In the genomic region with DNA sequence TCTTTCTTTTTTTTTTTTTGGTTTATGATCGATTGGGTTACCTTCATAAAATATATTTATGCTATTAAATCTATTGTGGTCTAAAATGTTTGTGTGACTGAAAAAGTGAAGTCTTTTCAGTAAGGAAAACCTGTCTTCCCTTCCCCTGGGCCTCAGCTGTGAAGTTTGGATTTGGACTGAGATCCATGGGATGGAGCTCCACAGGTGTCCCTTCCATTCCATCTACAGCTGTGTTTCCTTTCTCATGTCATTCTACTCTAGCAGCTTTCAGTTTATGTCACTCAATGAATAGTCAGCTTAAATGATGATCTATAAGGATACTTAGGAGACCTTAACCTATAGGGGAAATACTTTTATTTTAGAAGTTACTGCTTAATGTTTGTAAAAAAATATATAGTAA, we compare ENCODE assay signal across 20 cellular contexts. TPM values are rescaled to one million over a fixed set of nuclear protein-coding genes. Genes with fewer than 3 reads are reported as not detected.
DNase-seq lines count a peak whose midpoint lies in the region; ATAC-seq and TF ChIP-seq lines count a peak whose summit lies in the region.
"Had no signal": no experiment of that assay in that cellular context is flagged by ENCODE, and none has a peak within 500 bp of the region (broad histone marks: within the 10 kb centered on the region; RNA-seq: fewer than 3 reads in every experiment).

No MANE protein-coding gene starts in this region.

- POLR2A ChIA-PET in HEK293 (lab: Yijun Ruan, JAX) = interaction anchor here (0.5 kb wide), 1 partner anchor 546 kb away, joined by 3 read pairs; no protein-coding TSS in a partner anchor

- H3K27me3 ChIP-seq in endodermal cell (ENCODE audit: control insufficient read depth, insufficient read depth, low read length, poor library complexity, severe bottlenecking) = no peaks in the 10 kb centered on the region
- no peaks in the 10 kb centered on the region for H3K27me3 ChIP-seq in skeletal muscle tissue (ENCODE audit: control insufficient read depth in 3 of 3, insufficient read depth in 3 of 3, low read length in 3 of 3)
- H3K27me3 ChIP-seq: BLaER1, SJSA1 had no signal

- H3K4me1 Mint-ChIP-seq in activated T-cell treated with anti-CD3 and anti-CD28 coated beads, Interleukin-2, amount 50 U/mL, for 72 hours (ENCODE audit: low read depth) = peaks cover 4% of the 10 kb centered on the region
- H3K4me1 Mint-ChIP-seq in endodermal cell = no peaks in the 10 kb centered on the region
- H3K4me1 Mint-ChIP-seq: GM23338 had no signal

- peak overlapping the region; percentile 0 for H3K27ac Mint-ChIP-seq in activated T-cell treated with anti-CD3 and anti-CD28 coated beads, Interleukin-2, amount 50 U/mL, for 72 hours
- peak overlapping the region; percentile 42 for H3K27ac Mint-ChIP-seq in endodermal cell
- H3K27ac Mint-ChIP-seq: GM23338 had no signal

- CTCF ChIA-PET in HEK293 (lab: Yijun Ruan, JAX) = interaction anchor here (1.1 kb wide), 1 partner anchor 308 kb away, joined by 3 read pairs; no protein-coding TSS in a partner anchor

- TF ChIP-seq CTCF in HEK293 (tag by site-specific recombination; IDR thresholded peaks at IDR 0.05) (no peak), endodermal cell (conservative IDR thresholded peaks at IDR 0.05) (no peak)

- no peak overlapping the region for H3K4me3 Mint-ChIP-seq in activated T-cell treated with anti-CD3 and anti-CD28 coated beads, Interleukin-2, amount 50 U/mL, for 72 hours
- H3K4me3 Mint-ChIP-seq in endodermal cell = no peak overlapping the region
- H3K4me3 Mint-ChIP-seq: GM23338 had no signal

- H3K4me3 ChIP-seq in HEK293 (ENCODE audit: low read depth, low read length) = no peak overlapping the region
- H3K4me3 ChIP-seq in endodermal cell (ENCODE audit: low read length) = no peak overlapping the region
- no peak overlapping the region for H3K4me3 ChIP-seq in skeletal muscle tissue (ENCODE audit: low read length in 3 of 3)
- H3K4me3 ChIP-seq: A549, BLaER1, GM23338, K562, PC-9, SJSA1 had no signal

- DNase-seq in activated T-cell treated with anti-CD3 and anti-CD28 coated beads, Interleukin-2, amount 50 U/mL, for 72 hours = no peak
- DNase-seq in activated T-cell treated with anti-CD3 and anti-CD28 coated beads, Interleukin-2, amount 50 U/mL, for 1 hour = no peak
- no peak for DNase-seq in endodermal cell
- no peak for DNase-seq in NCI-H526 (lab: John Stamatoyannopoulos, UW)
- no peak for DNase-seq in NCI-H1694 treated with DMSO at 0.1 percent for 48 hours (lab: John Stamatoyannopoulos, UW)
- DNase-seq: DMS79, NCI-H1092 treated with DMSO at 0.1 percent for 48 hours, NCI-H146, NCI-H2081, NCI-H82, PC-9 had no signal

- H3K9me3 ChIP-seq in HEK293 (ENCODE audit: control insufficient read depth, insufficient read depth, low read depth, low read length) (no peaks in the 10 kb centered on the region), endodermal cell (ENCODE audit: control insufficient read depth, low read length) (no peaks in the 10 kb centered on the region), skeletal muscle tissue (ENCODE audit: control insufficient read depth in 3 of 3, low read length in 3 of 3) (no peaks in the 10 kb centered on the region)
- H3K9me3 ChIP-seq: A549, BLaER1, SJSA1 had no signal

- H3K36me3 ChIP-seq in HEK293 (ENCODE audit: control insufficient read depth in 2 of 2, insufficient read depth in 1 of 2, low read length in 2 of 2) (peaks cover 19 to 24% of the 10 kb centered on the region in 2 experiments), endodermal cell (ENCODE audit: control insufficient read depth, insufficient read depth, low read length) (peaks cover 52% of the 10 kb centered on the region), skeletal muscle tissue (ENCODE audit: control insufficient read depth in 3 of 3, insufficient read depth in 3 of 3, low read length in 3 of 3) (peaks cover 0 to 9% (median 6%) of the 10 kb centered on the region in 3 donors)

- no peak for ATAC-seq in activated T-cell treated with anti-CD3 and anti-CD28 coated beads, Interleukin-2, amount 50 U/mL, for 72 hours (replicated peaks in 1 of 2)
- ATAC-seq in HG02588 (IDR thresholded peaks at IDR 0.05; ENCODE audit: unreplicated experiment) = no peak
- ATAC-seq: A549, GM23338, K562 had no signal

- peaks cover 0 to 3% of the 10 kb centered on the region in 2 donors for H3K36me3 Mint-ChIP-seq in activated T-cell treated with anti-CD3 and anti-CD28 coated beads, Interleukin-2, amount 50 U/mL, for 72 hours (ENCODE audit: insufficient read depth in 2 of 2)
- H3K36me3 Mint-ChIP-seq in endodermal cell (ENCODE audit: low read depth) = peaks cover 36% of the 10 kb centered on the region

- H3K27ac ChIP-seq in HEK293 (ENCODE audit: extremely low read depth, low read depth, low read length) (no peak overlapping the region), endodermal cell (ENCODE audit: low read depth, low read length) (no peak overlapping the region), skeletal muscle tissue (ENCODE audit: low read depth, low read length) (peak overlapping the region; percentile 40)
- H3K27ac ChIP-seq: A549, BLaER1, PC-9, SJSA1 had no signal

- WGBS in endodermal cell (ENCODE audit: insufficient coverage in 1 of 2, insufficient read length in 1 of 2), 2 experiments = no CpG with 5 or more reads among the region's 1 CpG

- H3K27me3 Mint-ChIP-seq in activated T-cell treated with anti-CD3 and anti-CD28 coated beads, Interleukin-2, amount 50 U/mL, for 72 hours (ENCODE audit: low read depth) = no peaks in the 10 kb centered on the region
- H3K27me3 Mint-ChIP-seq in endodermal cell (ENCODE audit: insufficient read depth) = no peaks in the 10 kb centered on the region

- no peak overlapping the region for H3K9ac ChIP-seq in endodermal cell (ENCODE audit: extremely low read depth, low read length, poor library complexity, severe bottlenecking)
- H3K9ac ChIP-seq in skeletal muscle tissue (ENCODE audit: low read depth in 1 of 3, low read length in 3 of 3) = no peak overlapping the region
- H3K9ac ChIP-seq: BLaER1 had no signal

- H3K4me1 ChIP-seq in HEK293 (ENCODE audit: control insufficient read depth, insufficient read depth, low read length) (no peaks in the 10 kb centered on the region), endodermal cell (ENCODE audit: control insufficient read depth, insufficient read depth, low read length) (no peaks in the 10 kb centered on the region), skeletal muscle tissue (ENCODE audit: control insufficient read depth in 3 of 3, insufficient read depth in 3 of 3, low read length in 3 of 3) (peaks cover 3 to 7% (median 6%) of the 10 kb centered on the region in 3 donors)
- H3K4me1 ChIP-seq: A549, BLaER1, SJSA1 had no signal

- no peaks in the 10 kb centered on the region for H3K9me3 Mint-ChIP-seq in activated T-cell treated with anti-CD3 and anti-CD28 coated beads, Interleukin-2, amount 50 U/mL, for 72 hours
- no peaks in the 10 kb centered on the region for H3K9me3 Mint-ChIP-seq in endodermal cell
- H3K9me3 Mint-ChIP-seq: GM23338 had no signal

TF ChIP-seq in HEK293, 187 proteins besides CTCF, POLR2A, EP300 and RAD21:
- TF ChIP-seq SCRT2 (tag by site-specific recombination; IDR thresholded peaks at IDR 0.05) (peak; percentile 72), ZNF585B (tag by site-specific recombination; IDR thresholded peaks at IDR 0.05) (no peak), ZNF311 (tag by site-specific recombination; IDR thresholded peaks at IDR 0.05; ENCODE audit: borderline replicate concordance) (no peak), SCRT1 (tag by site-specific recombination; IDR thresholded peaks at IDR 0.05; ENCODE audit: borderline replicate concordance) (peak; percentile 60; the same call in 1 of the 2 replicates), MEIS1 (CRISPR knock-in tag; IDR thresholded peaks at IDR 0.05; ENCODE audit: borderline replicate concordance) (no peak), ZBTB6 (tag by site-specific recombination; IDR thresholded peaks at IDR 0.05) (no peak)
TF ChIP-seq in HEK293: peak in this region for 2.

RNA-seq across cellular contexts. Expression of gene NCF1, which starts 48.0 kb away (rescaled TPM):
- total RNA-seq in activated T-cell treated with anti-CD3 and anti-CD28 coated beads, Interleukin-2, amount 50 U/mL, for 72 hours = 1 to 10 TPM; 1.8 to 3.8 TPM
- total RNA-seq in endodermal cell = under 1 TPM in 1 of 2 donors, not detected in 1; 0.37 TPM
- 0.14 TPM for polyA plus RNA-seq in endodermal cell (2013, experiment 1 of 2)
- polyA plus RNA-seq in endodermal cell (2013, experiment 2 of 2) = not detected
- total RNA-seq in skeletal muscle tissue = 1.6 TPM
- total RNA-seq: NCI-H460, SJSA1 had no signal
- polyA plus RNA-seq: K562 had no signal
